In genomic region chr15:65172531-65172930, GRCh38 we compare ENCODE assay signal across 17 cellular contexts. TPM values are rescaled to one million over a fixed set of nuclear protein-coding genes. Genes with fewer than 3 reads are reported as not detected.
DNase-seq lines count a peak whose midpoint lies in the region; ATAC-seq and TF ChIP-seq lines count a peak whose summit lies in the region.
"Had no signal": no experiment of that assay in that cellular context is flagged by ENCODE, and none has a peak within 500 bp of the region (broad histone marks: within the 10 kb centered on the region; RNA-seq: fewer than 3 reads in every experiment).

No MANE protein-coding gene starts in this region.

- peak overlapping the region; percentile 19 for H3K27ac Mint-ChIP-seq in stimulated activated memory B cell treated with anti-CD40 and anti-IgM and Interleukin-4, amounts not matched to agents 10 μg/mL and 1 μg/mL and 100 μg/mL, for 72 hours
- no peak overlapping the region for H3K27ac Mint-ChIP-seq in endodermal cell
- H3K27ac Mint-ChIP-seq: CD8-positive, alpha-beta T cell had no signal

- H2AFZ ChIP-seq in mesenchymal stem cell (ENCODE audit: low read depth, low read length) = no peak overlapping the region

- peak overlapping the region; percentile 83 for H3K27ac ChIP-seq in VCaP
- peak overlapping the region in 3 of 4 donors; percentile 29 to 46 (median 38) for H3K27ac ChIP-seq in esophagus squamous epithelium
- no peak overlapping the region for H3K27ac ChIP-seq in mesenchymal stem cell (ENCODE audit: low read length, poor library complexity, severe bottlenecking)
- no peak overlapping the region for H3K27ac ChIP-seq in endodermal cell (ENCODE audit: low read depth, low read length)

- H3K36me3 Mint-ChIP-seq in stimulated activated memory B cell treated with anti-CD40 and anti-IgM and Interleukin-4, amounts not matched to agents 10 μg/mL and 1 μg/mL and 100 μg/mL, for 72 hours = peaks cover 26% of the 10 kb centered on the region
- H3K36me3 Mint-ChIP-seq in endodermal cell (ENCODE audit: low read depth) = peaks cover 64% of the 10 kb centered on the region

- no peak overlapping the region for H2BK12ac ChIP-seq in mesenchymal stem cell (ENCODE audit: low read length in 2 of 2)

- H3K9me3 ChIP-seq in esophagus squamous epithelium (no peaks in the 10 kb centered on the region), mesenchymal stem cell (ENCODE audit: control insufficient read depth, low read length) (no peaks in the 10 kb centered on the region), endodermal cell (ENCODE audit: control insufficient read depth, low read length) (no peaks in the 10 kb centered on the region)
- H3K9me3 ChIP-seq: A549, BE2C had no signal

- H3K4me1 ChIP-seq in esophagus squamous epithelium (peaks cover 0 to 27% (median 0%) of the 10 kb centered on the region in 3 donors), mesenchymal stem cell (ENCODE audit: control insufficient read depth, insufficient read depth, low read depth, low read length) (peaks cover 11% of the 10 kb centered on the region), endodermal cell (ENCODE audit: control insufficient read depth, insufficient read depth, low read length) (no peaks in the 10 kb centered on the region)
- H3K4me1 ChIP-seq: BE2C had no signal

- H2BK5ac ChIP-seq in mesenchymal stem cell (ENCODE audit: low read depth, low read length, poor library complexity, severe bottlenecking) = no peak overlapping the region

- H2AK5ac ChIP-seq in mesenchymal stem cell (ENCODE audit: low read length, severe bottlenecking) = peak overlapping the region; percentile 2

- H3K4ac ChIP-seq in mesenchymal stem cell (ENCODE audit: low read depth in 1 of 2, low read length in 2 of 2) = no peak overlapping the region

- no peak overlapping the region for H2BK120ac ChIP-seq in mesenchymal stem cell (ENCODE audit: low read depth, low read length)

- DNase-seq in esophagus squamous epithelium (lab: John Stamatoyannopoulos, UW) (no peak), mesenchymal stem cell (no peak), NCI-H2171 treated with DMSO at 0.1 percent for 48 hours (lab: John Stamatoyannopoulos, UW) (no peak), NCI-H748 (lab: John Stamatoyannopoulos, UW; ENCODE audit: unreplicated experiment) (no peak), endodermal cell (no peak)
- DNase-seq: BE2C; CD8-positive, alpha-beta T cell; COR-L47; DND-41; GDM1; GOT3; H9 had no signal

- H3K27me3 ChIP-seq in esophagus squamous epithelium (no peaks in the 10 kb centered on the region), mesenchymal stem cell (ENCODE audit: control insufficient read depth in 1 of 2, insufficient read depth in 1 of 2, low read length in 2 of 2) (no peaks in the 10 kb centered on the region), endodermal cell (ENCODE audit: control insufficient read depth, insufficient read depth, low read length, poor library complexity, severe bottlenecking) (no peaks in the 10 kb centered on the region)
- H3K27me3 ChIP-seq: BE2C had no signal

- no peak for TF ChIP-seq POLR2A in esophagus squamous epithelium (IDR thresholded peaks at IDR 0.05)

- no peak overlapping the region for H4K8ac ChIP-seq in mesenchymal stem cell (ENCODE audit: low read length)

- no peak overlapping the region for H3K18ac ChIP-seq in mesenchymal stem cell (ENCODE audit: low read depth in 1 of 2, low read length in 2 of 2)

- no peaks in the 10 kb centered on the region for H3K27me3 Mint-ChIP-seq in stimulated activated memory B cell treated with anti-CD40 and anti-IgM and Interleukin-4, amounts not matched to agents 10 μg/mL and 1 μg/mL and 100 μg/mL, for 72 hours
- H3K27me3 Mint-ChIP-seq in endodermal cell (ENCODE audit: insufficient read depth) = no peaks in the 10 kb centered on the region

- no peak overlapping the region for H3K23ac ChIP-seq in mesenchymal stem cell (ENCODE audit: low read length in 2 of 2)

- WGBS in esophagus squamous epithelium, 2 donors = 78 to 82% methylated on average over 5 of the region's 5 CpGs
- WGBS in mesenchymal stem cell = 86% methylated on average over 3 of the region's 5 CpGs
- 98 to 100% methylated on average over 4 to 5 of the region's 5 CpGs for WGBS in endodermal cell (ENCODE audit: insufficient coverage in 1 of 2, insufficient read length in 1 of 2), 2 experiments

- TF ChIP-seq CTCF in VCaP (conservative IDR thresholded peaks at IDR 0.05) (no peak), esophagus squamous epithelium (IDR thresholded peaks at IDR 0.05) (no peak), endodermal cell (conservative IDR thresholded peaks at IDR 0.05) (no peak)

- H3K4me3 ChIP-seq in esophagus squamous epithelium = no peak overlapping the region
- no peak overlapping the region for H3K4me3 ChIP-seq in mesenchymal stem cell (ENCODE audit: insufficient read depth in 1 of 2, low read depth in 1 of 2, low read length in 2 of 2)
- H3K4me3 ChIP-seq in endodermal cell (ENCODE audit: low read length) = no peak overlapping the region
- H3K4me3 ChIP-seq: A549 had no signal

- intact Hi-C loops in esophagus squamous epithelium (cut with DNase I) = no loop called here

- H3K4me2 ChIP-seq in mesenchymal stem cell (ENCODE audit: low read length, poor library complexity, severe bottlenecking) = no peak overlapping the region

- no peaks in the 10 kb centered on the region for H3K9me3 Mint-ChIP-seq in stimulated activated memory B cell treated with anti-CD40 and anti-IgM and Interleukin-4, amounts not matched to agents 10 μg/mL and 1 μg/mL and 100 μg/mL, for 72 hours
- H3K9me3 Mint-ChIP-seq in endodermal cell = no peaks in the 10 kb centered on the region
- H3K9me3 Mint-ChIP-seq: CD14-positive monocyte; CD8-positive, alpha-beta T cell; H9 had no signal

- peaks cover 0 to 93% (median 22%) of the 10 kb centered on the region in 3 donors for H3K36me3 ChIP-seq in esophagus squamous epithelium
- peaks cover 26 to 74% of the 10 kb centered on the region in 2 experiments for H3K36me3 ChIP-seq in mesenchymal stem cell (ENCODE audit: control insufficient read depth in 1 of 2, insufficient read depth in 2 of 2, low read depth in 1 of 2, low read length in 2 of 2)
- peaks cover 67% of the 10 kb centered on the region for H3K36me3 ChIP-seq in endodermal cell (ENCODE audit: control insufficient read depth, insufficient read depth, low read length)

- no peak overlapping the region for H3K14ac ChIP-seq in mesenchymal stem cell (ENCODE audit: low read length in 2 of 2)

- H3K79me1 ChIP-seq in mesenchymal stem cell (replicated peaks; ENCODE audit: low read length, poor library complexity, severe bottlenecking) = peaks cover 10% of the 10 kb centered on the region

- ATAC-seq in stimulated activated memory B cell treated with anti-CD40 and anti-IgM and Interleukin-4, amounts not matched to agents 10 μg/mL and 1 μg/mL and 100 μg/mL, for 72 hours = no peak
- ATAC-seq in activated CD4-positive, CD25-positive, alpha-beta regulatory T cell treated with anti-CD3 and anti-CD28 coated beads, Interleukin-2, amount 50 U/mL, for 24 hours = no peak
- ATAC-seq: CD8-positive, alpha-beta T cell had no signal

- no peak overlapping the region for H3K4me3 Mint-ChIP-seq in stimulated activated memory B cell treated with anti-CD40 and anti-IgM and Interleukin-4, amounts not matched to agents 10 μg/mL and 1 μg/mL and 100 μg/mL, for 72 hours
- no peak overlapping the region for H3K4me3 Mint-ChIP-seq in endodermal cell
- H3K4me3 Mint-ChIP-seq: CD14-positive monocyte; CD8-positive, alpha-beta T cell; H9 had no signal

- H3K9ac ChIP-seq in mesenchymal stem cell (ENCODE audit: low read length) = no peak overlapping the region
- H3K9ac ChIP-seq in endodermal cell (ENCODE audit: extremely low read depth, low read length, poor library complexity, severe bottlenecking) = no peak overlapping the region

- no peak overlapping the region for H2BK15ac ChIP-seq in mesenchymal stem cell (ENCODE audit: low read depth, poor library complexity, severe bottlenecking)

- H4K91ac ChIP-seq in mesenchymal stem cell (ENCODE audit: low read length) = no peak overlapping the region

- peaks cover 19% of the 10 kb centered on the region for H3K4me1 Mint-ChIP-seq in stimulated activated memory B cell treated with anti-CD40 and anti-IgM and Interleukin-4, amounts not matched to agents 10 μg/mL and 1 μg/mL and 100 μg/mL, for 72 hours
- H3K4me1 Mint-ChIP-seq in endodermal cell = no peaks in the 10 kb centered on the region
- H3K4me1 Mint-ChIP-seq: CD14-positive monocyte, H9 had no signal

RNA-seq across cellular contexts. Expression of gene CLPX, which starts 12.6 kb away (rescaled TPM):
- total RNA-seq in esophagus squamous epithelium = 10 to 100 TPM; 51.0 to 57.4 (median 54.1) TPM
- polyA plus RNA-seq in mesenchymal stem cell (2013, experiment 1 of 2) = 18.8 TPM
- polyA plus RNA-seq in mesenchymal stem cell (2013, experiment 2 of 2) = 20.7 TPM
- 10 to 100 TPM; 60.5 to 62.7 TPM for total RNA-seq in endodermal cell
- 34.6 TPM for polyA plus RNA-seq in endodermal cell (2013, experiment 1 of 2)
- polyA plus RNA-seq in endodermal cell (2013, experiment 2 of 2) = 37.6 TPM

RNA-seq across cellular contexts. Expression of gene CILP, which starts 38.7 kb away (rescaled TPM):
- total RNA-seq in esophagus squamous epithelium (10 to 100 TPM in 1 of 4 donors, 1 to 10 TPM in 3; 2.5 to 78.0 (median 5.5) TPM), endodermal cell (under 1 TPM in 1 of 2 donors, not detected in 1; 0.07 TPM)
- polyA plus RNA-seq in mesenchymal stem cell (2013, experiment 1 of 2) = 0.06 TPM
- 0.05 TPM for polyA plus RNA-seq in mesenchymal stem cell (2013, experiment 2 of 2)
- 0.07 TPM for polyA plus RNA-seq in endodermal cell (2013, experiment 1 of 2)
- polyA plus RNA-seq in endodermal cell (2013, experiment 2 of 2) = 0.08 TPM
- polyA plus RNA-seq: CD14-positive monocyte had no signal

RNA-seq across cellular contexts. Expression of gene PDCD7, which starts 38.9 kb away (rescaled TPM):
- total RNA-seq in esophagus squamous epithelium (10 to 100 TPM; 12.1 to 20.8 (median 16.6) TPM), endodermal cell (10 to 100 TPM; 25.4 to 33.1 TPM)
- 20.3 TPM for polyA plus RNA-seq in mesenchymal stem cell (2013, experiment 1 of 2)
- polyA plus RNA-seq in mesenchymal stem cell (2013, experiment 2 of 2) = 19.4 TPM
- 25.7 TPM for polyA plus RNA-seq in endodermal cell (2013, experiment 1 of 2)
- 20.7 TPM for polyA plus RNA-seq in endodermal cell (2013, experiment 2 of 2)

RNA-seq across cellular contexts. Expression of gene UBAP1L, which starts 57.5 kb away (rescaled TPM):
- total RNA-seq in esophagus squamous epithelium (1 to 10 TPM; 1.6 to 6.3 (median 2.0) TPM), endodermal cell (1 to 10 TPM; 3.4 to 4.2 TPM)
- 0.64 TPM for polyA plus RNA-seq in mesenchymal stem cell (2013, experiment 1 of 2)
- 0.53 TPM for polyA plus RNA-seq in mesenchymal stem cell (2013, experiment 2 of 2)
- polyA plus RNA-seq in endodermal cell (2013, experiment 1 of 2) = 2.7 TPM
- polyA plus RNA-seq in endodermal cell (2013, experiment 2 of 2) = 3.1 TPM
- polyA plus RNA-seq: CD14-positive monocyte had no signal

Comparison
In these comparisons a context has a peak if more than half of its experiments do, and no peak if none do; other contexts are left out.
1. H3K27ac ChIP-seq: peak in VCaP (single experiment) and esophagus squamous epithelium (3 of 4); none in mesenchymal stem cell (single experiment) and endodermal cell (single experiment).